8 cellular contexts compared by ENCODE assay signal in genomic region chr12:131710464-131711457, GRCh38.
DNase-seq lines count a peak whose midpoint lies in the region; ATAC-seq and TF ChIP-seq lines count a peak whose summit lies in the region.

Gene SFSWAP (plus strand): TSS chr12:131711090. CDS start chr12:131711230, 140 bp downstream.

- peak; percentile 70 for ATAC-seq in GM18858 (IDR thresholded peaks at IDR 0.05; ENCODE audit: unreplicated experiment)
- ATAC-seq in HG03066 (IDR thresholded peaks at IDR 0.05; ENCODE audit: low read depth, unreplicated experiment), result peak; percentile 92

- no peak for TF ChIP-seq CTCF in AG04449 (IDR thresholded peaks at IDR 0.05; ENCODE audit: insufficient read depth, low read length, missing control alignments)

- peak within 1 kb of the TSS; percentile 99 for H3K4me3 ChIP-seq in AG04449 (ENCODE audit: low read depth, low read length)

- CTCF ChIA-PET in AG04449 (lab: Yijun Ruan, JAX), result no interaction called here

- peak; percentile 7 for DNase-seq in AG04449 (ENCODE audit: low read depth, low spot score)
- DNase-seq in NCI-H2227 treated with DMSO at 0.1 percent for 48 hours (lab: John Stamatoyannopoulos, UW), result peak; percentile 96
- peak; percentile 81 for DNase-seq in activated CD4-positive, CD25-positive, alpha-beta regulatory T cell treated with anti-CD3 and anti-CD28 coated beads, Interleukin-2, amount 50 U/mL, for 72 hours
- DNase-seq in cerebellar cortex (ENCODE audit: low spot score), result peak; percentile 70
- DNase-seq in kidney glomerular epithelial cell (lab: John Stamatoyannopoulos, UW), result peak; percentile 66
- DNase-seq in stimulated activated CD4-positive, alpha-beta T cell treated with anti-CD3 and anti-CD28 coated beads, Interleukin-15, amount 100 ng/mL, for 48 hours (ENCODE audit: low read depth in 2 of 2), result peak; percentile 58 to 75

- POLR2A ChIA-PET in AG04449 (lab: Yijun Ruan, JAX), result interaction anchor here (0.6 to 1.3 kb wide), 2 partner anchors 37 to 84 kb away, joined by 3 to 5 read pairs; no protein-coding TSS in a partner anchor

Comparison
In these comparisons a context has a peak if more than half of its experiments do, and no peak if none do; other contexts are left out.
1. Peak in every context shown above with its lines: DNase-seq, ATAC-seq and H3K4me3 ChIP-seq.
2. DNase-seq: peak in every context shown above with its lines; median percentile 96 in NCI-H2227 treated with DMSO at 0.1 percent for 48 hours; 81 in activated CD4-positive, CD25-positive, alpha-beta regulatory T cell treated with anti-CD3 and anti-CD28 coated beads, Interleukin-2, amount 50 U/mL, for 72 hours; 70 in cerebellar cortex; 66 in stimulated activated CD4-positive, alpha-beta T cell treated with anti-CD3 and anti-CD28 coated beads, Interleukin-15, amount 100 ng/mL, for 48 hours; 66 in kidney glomerular epithelial cell; 7 in AG04449.